ENCODE assay signal across 21 cellular contexts in genomic region chr12:5395443-5396401, GRCh38. TPM values are rescaled to one million over a fixed set of nuclear protein-coding genes. Genes with fewer than 3 reads are reported as not detected.
A peak's percentile ranks its signal among the peaks of the same experiment; 100 is the strongest.
DNase-seq lines count a peak whose midpoint lies in the region; ATAC-seq and TF ChIP-seq lines count a peak whose summit lies in the region.
"Had no signal": no experiment of that assay in that cellular context is flagged by ENCODE, and none has a peak within 500 bp of the region (broad histone marks: within the 10 kb centered on the region; RNA-seq: fewer than 3 reads in every experiment).

No MANE protein-coding gene starts in this region.

- TF ChIP-seq POLR2A in esophagus muscularis mucosa (IDR thresholded peaks at IDR 0.05; ENCODE audit: low read depth) = no peak
- no peak for TF ChIP-seq POLR2A in gastroesophageal sphincter (IDR thresholded peaks at IDR 0.05)

- H3K9me3 Mint-ChIP-seq in glutamatergic neuron (ENCODE audit: unreplicated experiment) = no peaks in the 10 kb centered on the region
- H3K9me3 Mint-ChIP-seq: CD4-positive, alpha-beta memory T cell; HFFc6; T-cell had no signal

- intact Hi-C loops in esophagus muscularis mucosa (cut with DNase I) = no loop called here

- H3K27me3 ChIP-seq in esophagus muscularis mucosa (no peaks in the 10 kb centered on the region), gastroesophageal sphincter (no peaks in the 10 kb centered on the region)
- H3K27me3 ChIP-seq: ascending aorta had no signal

- H3K4me3 ChIP-seq in LNCaP clone FGC (ENCODE audit: low read depth, low read length) (no peak overlapping the region), esophagus muscularis mucosa (no peak overlapping the region), gastroesophageal sphincter (no peak overlapping the region)
- H3K4me3 ChIP-seq: ascending aorta, suprapubic skin had no signal

- H3K36me3 ChIP-seq in esophagus muscularis mucosa (no peaks in the 10 kb centered on the region), gastroesophageal sphincter (no peaks in the 10 kb centered on the region)
- H3K36me3 ChIP-seq: ascending aorta, suprapubic skin had no signal

- H3K27me3 Mint-ChIP-seq in glutamatergic neuron (ENCODE audit: unreplicated experiment) = peaks cover 5% of the 10 kb centered on the region

- no peaks in the 10 kb centered on the region for H3K9me3 ChIP-seq in esophagus muscularis mucosa
- no peaks in the 10 kb centered on the region for H3K9me3 ChIP-seq in gastroesophageal sphincter
- H3K9me3 ChIP-seq: ascending aorta, suprapubic skin had no signal

- no peak for TF ChIP-seq EP300 in esophagus muscularis mucosa (IDR thresholded peaks at IDR 0.05)
- TF ChIP-seq EP300 in gastroesophageal sphincter (IDR thresholded peaks at IDR 0.05) = no peak

- no peak overlapping the region for H3K27ac ChIP-seq in esophagus muscularis mucosa (replicated peaks in 1 of 4)
- H3K27ac ChIP-seq in gastroesophageal sphincter = no peak overlapping the region
- H3K27ac ChIP-seq: ascending aorta, suprapubic skin had no signal

- no peaks in the 10 kb centered on the region for H3K4me1 Mint-ChIP-seq in glutamatergic neuron (ENCODE audit: low read depth, unreplicated experiment)
- H3K4me1 Mint-ChIP-seq: activated CD8-positive, alpha-beta memory T cell treated with anti-CD3 and anti-CD28 coated beads, Interleukin-2, amount 10 ng/mL, durations not matched to agents 7 days and 5 days; CD4-positive, alpha-beta memory T cell; T-cell had no signal

- peaks cover 0 to 9% (median 7%) of the 10 kb centered on the region in 4 donors for H3K4me1 ChIP-seq in esophagus muscularis mucosa
- peaks cover 0 to 6% (median 0%) of the 10 kb centered on the region in 3 donors for H3K4me1 ChIP-seq in gastroesophageal sphincter
- H3K4me1 ChIP-seq: ascending aorta had no signal

- DNase-seq in COLO668 (lab: John Stamatoyannopoulos, UW; ENCODE audit: unreplicated experiment) (peak; percentile 50), LNCaP clone FGC (ENCODE audit: low read depth) (peak; percentile 61), NCI-H2227 treated with DMSO at 0.1 percent for 48 hours (lab: John Stamatoyannopoulos, UW) (peak; percentile 54), esophagus muscularis mucosa (ENCODE audit: extremely low spot score) (peak; percentile 82), GF-D8 (lab: John Stamatoyannopoulos, UW) (no peak), glutamatergic neuron (no peak), NOMO-1 treated with DMSO at 0.1 percent for 48 hours (lab: John Stamatoyannopoulos, UW; ENCODE audit: unreplicated experiment) (no peak)
- DNase-seq: ACHN; activated CD8-positive, alpha-beta memory T cell treated with anti-CD3 and anti-CD28 coated beads, Interleukin-2, amount 10 ng/mL, durations not matched to agents 7 days and 5 days; activated gamma-delta T cell treated with Interleukin-2 at 50 U/mL for 16 hours; CD4-positive, alpha-beta memory T cell; cortex of kidney; GDM1; HFFc6; stimulated activated CD4-positive, alpha-beta T cell treated with anti-CD3 and anti-CD28 coated beads, Interleukin-1b, Interleukin-23, amount 100 ng/mL, for 48 hours; T-cell had no signal

- ATAC-seq in gastroesophageal sphincter = no peak
- ATAC-seq: activated CD4-positive, CD25-positive, alpha-beta regulatory T cell treated with anti-CD3 and anti-CD28 coated beads, Interleukin-2, amount 50 U/mL, for 24 hours; activated CD8-positive, alpha-beta memory T cell treated with anti-CD3 and anti-CD28 coated beads, Interleukin-2, amount 10 ng/mL, durations not matched to agents 7 days and 5 days; T-cell had no signal

- H3K36me3 Mint-ChIP-seq in glutamatergic neuron (ENCODE audit: unreplicated experiment) = no peaks in the 10 kb centered on the region
- H3K36me3 Mint-ChIP-seq: activated CD8-positive, alpha-beta memory T cell treated with anti-CD3 and anti-CD28 coated beads, Interleukin-2, amount 10 ng/mL, durations not matched to agents 7 days and 5 days; CD4-positive, alpha-beta memory T cell; T-cell had no signal

- no peak overlapping the region for H3K4me3 Mint-ChIP-seq in glutamatergic neuron (ENCODE audit: unreplicated experiment)
- H3K4me3 Mint-ChIP-seq: activated CD8-positive, alpha-beta memory T cell treated with anti-CD3 and anti-CD28 coated beads, Interleukin-2, amount 10 ng/mL, durations not matched to agents 7 days and 5 days; CD4-positive, alpha-beta memory T cell; HFFc6; T-cell had no signal

- no peak for TF ChIP-seq CTCF in LNCaP clone FGC (IDR thresholded peaks at IDR 0.05; ENCODE audit: control insufficient read depth, extremely low read depth, insufficient read depth)
- TF ChIP-seq CTCF in esophagus muscularis mucosa (IDR thresholded peaks at IDR 0.05) = no peak
- TF ChIP-seq CTCF in gastroesophageal sphincter (IDR thresholded peaks at IDR 0.05) = no peak
- no peak for TF ChIP-seq CTCF in glutamatergic neuron (IDR thresholded peaks at IDR 0.05; ENCODE audit: partially characterized antibody, unreplicated experiment)

- 16% methylated on average over 14 of the region's 15 CpGs for WGBS in esophagus muscularis mucosa
- 9 to 33% methylated on average over 6 to 12 of the region's 15 CpGs for WGBS in gastroesophageal sphincter (ENCODE audit: low coverage in 1 of 2), 2 donors

- H3K27ac Mint-ChIP-seq in glutamatergic neuron (ENCODE audit: unreplicated experiment) = no peak overlapping the region
- H3K27ac Mint-ChIP-seq: activated CD8-positive, alpha-beta memory T cell treated with anti-CD3 and anti-CD28 coated beads, Interleukin-2, amount 10 ng/mL, durations not matched to agents 7 days and 5 days; CD4-positive, alpha-beta memory T cell; HFFc6; T-cell had no signal

RNA-seq across cellular contexts. Expression of gene NTF3, which starts 36.2 kb away (rescaled TPM):
- total RNA-seq in esophagus muscularis mucosa (1 to 10 TPM in 2 of 4 donors, under 1 TPM in 1, not detected in 1; 0.71 to 1.2 (median 1.0) TPM), gastroesophageal sphincter (1 to 10 TPM in 2 of 4 donors, under 1 TPM in 2; 0.69 to 9.8 (median 2.5) TPM), glutamatergic neuron (ENCODE audit: unreplicated experiment) (5.0 TPM)
- total RNA-seq: activated CD8-positive, alpha-beta memory T cell treated with anti-CD3 and anti-CD28 coated beads, Interleukin-2, amount 10 ng/mL, durations not matched to agents 7 days and 5 days; CD4-positive, alpha-beta memory T cell; NCI-H460; T-cell had no signal

Comparison
In these comparisons a context has a peak if more than half of its experiments do, and no peak if none do; other contexts are left out.
1. DNase-seq: peak in COLO668 (single experiment), LNCaP clone FGC (single experiment), NCI-H2227 treated with DMSO at 0.1 percent for 48 hours (single experiment) and esophagus muscularis mucosa (single experiment); none in GF-D8 (single experiment), glutamatergic neuron (single experiment) and NOMO-1 treated with DMSO at 0.1 percent for 48 hours (single experiment).